7 cellular contexts compared by ENCODE assay signal in genomic region chr11:73308963-73309960, GRCh38. TPM values are rescaled to one million over a fixed set of nuclear protein-coding genes. Genes with fewer than 3 reads are reported as not detected.
DNase-seq lines count a peak whose midpoint lies in the region; ATAC-seq, FAIRE-seq and TF ChIP-seq lines count a peak whose summit lies in the region.

No MANE protein-coding gene starts in this region.

- peaks cover 48% of the 10 kb centered on the region for H3K4me1 ChIP-seq in Panc1 (ENCODE audit: control insufficient read depth, insufficient read depth, low read length)

- H3K27ac ChIP-seq in Panc1 (ENCODE audit: low read length) = peak overlapping the region; percentile 78

- DNase-seq in Panc1 (ENCODE audit: low read depth, low spot score) (no peak), mesenteric fat pad (ENCODE audit: low spot score) (peak; percentile 94), ureter (ENCODE audit: low spot score) (peak; percentile 93), KG1 (lab: John Stamatoyannopoulos, UW) (no peak), NCI-H774 (lab: John Stamatoyannopoulos, UW) (no peak)

- TF ChIP-seq CTCF in Panc1 (IDR thresholded peaks at IDR 0.05) = no peak

- H3K27me3 ChIP-seq in Panc1 (ENCODE audit: control insufficient read depth, insufficient read depth, low read length) = no peaks in the 10 kb centered on the region

- H3K9me3 ChIP-seq in Panc1 (ENCODE audit: control insufficient read depth, insufficient read depth, low read depth, low read length) = no peaks in the 10 kb centered on the region

- POLR2A ChIA-PET in Panc1 (lab: Charles Lee) = interaction anchor here (0.6 to 0.7 kb wide), 3 partner anchors 20 to 26 kb away, joined by 3 to 6 read pairs (median 3); no protein-coding TSS in a partner anchor

- ATAC-seq in GM19025 (IDR thresholded peaks at IDR 0.05; ENCODE audit: low read depth, unreplicated experiment) (peak; percentile 8), Panc1 (peak; percentile 64)

- peak overlapping the region; percentile 79 to 91 for H3K4me3 ChIP-seq in Panc1 (ENCODE audit: low read depth in 2 of 2, low read length in 2 of 2)

- in situ Hi-C loops in Panc1 (cut with HindIII; ENCODE audit: low pct_unique_long_range_greater_than_20kb, low sequenced_read_pairs) = no loop called here

- FAIRE-seq in endometrium (lab: Jason Lieb, UNC) = peak; percentile 31

- H3K36me3 ChIP-seq in Panc1 (ENCODE audit: control insufficient read depth, insufficient read depth, low read length) = no peaks in the 10 kb centered on the region

- intact Hi-C loops in Panc1 (cut with micrococcal nuclease; ENCODE audit: unreplicated experiment) = loop anchor here (10.0 kb wide), 1 partner anchor 86 kb away; no protein-coding TSS in a partner anchor

- BruUV-seq in Panc1 (replicated peaks; lab: Mats Ljungman, UMichigan) = no TSS peak

- CTCF ChIA-PET in Panc1 (lab: Charles Lee) = interaction anchor here (0.7 to 3.4 kb wide), 6 partner anchors 10 to 73 kb away, joined by 3 to 14 read pairs (median 7); no protein-coding TSS in a partner anchor

RNA-seq across cellular contexts. Expression of gene ARHGEF17, which starts 1.2 kb away (rescaled TPM):
- 43.2 TPM for total RNA-seq in Panc1 (2021; ENCODE audit: unreplicated experiment)
- polyA plus RNA-seq in Panc1 (2012; ENCODE audit: insufficient read length) = 52.5 TPM
- 49.8 TPM for total RNA-seq in mesenteric fat pad
- 71.5 TPM for total RNA-seq in ureter

RNA-seq across cellular contexts. Expression of gene P2RY6, which starts 37.1 kb away (rescaled TPM):
- total RNA-seq in Panc1 (2021; ENCODE audit: unreplicated experiment) (0.59 TPM), mesenteric fat pad (6.7 TPM), ureter (2.2 TPM)
- 0.45 TPM for polyA plus RNA-seq in Panc1 (2012; ENCODE audit: insufficient read length)

Comparison
In these comparisons a context has a peak if more than half of its experiments do, and no peak if none do; other contexts are left out.
1. DNase-seq: peak in mesenteric fat pad (single experiment) and ureter (single experiment); none in Panc1 (single experiment), KG1 (single experiment) and NCI-H774 (single experiment).